ENCODE assay signal across 9 cellular contexts in the genomic region with DNA sequence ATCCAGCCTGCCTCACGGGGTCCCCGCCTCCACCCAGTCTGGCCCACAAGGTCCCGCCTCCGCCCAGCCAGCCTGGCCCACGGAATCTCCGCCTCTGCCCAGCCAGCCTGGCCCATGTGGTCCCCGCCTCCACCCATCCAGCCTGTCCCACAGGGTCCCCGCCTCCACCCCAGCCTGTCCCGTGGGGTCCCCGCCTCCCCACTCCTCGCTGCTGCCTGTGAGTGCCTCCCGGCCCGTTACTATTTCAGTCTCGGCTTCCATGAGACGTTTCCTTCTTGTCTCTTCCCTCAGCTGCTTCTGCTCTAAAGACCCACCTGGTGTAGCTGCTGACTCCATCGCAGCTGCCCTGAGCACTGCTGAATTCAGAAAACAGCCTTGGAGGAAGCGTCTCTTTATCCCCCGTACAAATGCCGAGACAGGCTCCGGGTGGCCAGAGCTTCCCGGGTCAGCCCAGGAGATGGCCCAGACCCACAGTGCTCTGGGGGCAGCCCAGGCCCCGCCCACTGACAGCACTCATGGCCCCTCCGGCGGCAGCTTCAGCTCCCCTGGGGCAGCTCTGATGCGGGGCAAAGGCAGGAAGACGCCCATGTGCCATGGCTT.
DNase-seq lines count a peak whose midpoint lies in the region; ATAC-seq and TF ChIP-seq lines count a peak whose summit lies in the region.
"Had no signal": no experiment of that assay in that cellular context is flagged by ENCODE, and none has a peak within 500 bp of the region (broad histone marks: within the 10 kb centered on the region; RNA-seq: fewer than 3 reads in every experiment).

No MANE protein-coding gene starts in this region.

- peak in 1 of 2 donors; percentile 24 for ATAC-seq in activated naive CD4-positive, alpha-beta T cell treated with anti-CD3 and anti-CD28 coated beads, Interleukin-2, amount 50 U/mL, for 72 hours
- ATAC-seq in HG03066 (IDR thresholded peaks at IDR 0.05; ENCODE audit: low read depth, unreplicated experiment): peak; percentile 70

- no peak for DNase-seq in activated naive CD4-positive, alpha-beta T cell treated with anti-CD3 and anti-CD28 coated beads, Interleukin-2, amount 50 U/mL, for 72 hours (ENCODE audit: low spot score in 2 of 2)
- no peak for DNase-seq in activated naive CD4-positive, alpha-beta T cell (lab: John Stamatoyannopoulos, UW)
- DNase-seq in retina: peak; percentile 60
- DNase-seq in stimulated activated naive CD4-positive, alpha-beta T cell (lab: John Stamatoyannopoulos, UW): no peak
- no peak for DNase-seq in activated CD4-positive, alpha-beta memory T cell treated with anti-CD3 and anti-CD28 coated beads, Interleukin-2, amount 10 ng/mL, durations not matched to agents 7 days and 5 days
- DNase-seq in SKM-1 treated with dmso at 0.1 percent for 144 hours (lab: John Stamatoyannopoulos, UW; ENCODE audit: unreplicated experiment): no peak
- DNase-seq: DND-41 had no signal

- no peaks in the 10 kb centered on the region for H3K9me3 Mint-ChIP-seq in activated naive CD4-positive, alpha-beta T cell treated with anti-CD3 and anti-CD28 coated beads, Interleukin-2, amount 50 U/mL, for 72 hours
- no peaks in the 10 kb centered on the region for H3K9me3 Mint-ChIP-seq in brain
- no peaks in the 10 kb centered on the region for H3K9me3 Mint-ChIP-seq in activated CD4-positive, alpha-beta memory T cell treated with anti-CD3 and anti-CD28 coated beads, Interleukin-2, amount 10 ng/mL, durations not matched to agents 7 days and 5 days

- H3K4me1 Mint-ChIP-seq in brain: peaks cover 61% of the 10 kb centered on the region
- H3K4me1 Mint-ChIP-seq in activated CD4-positive, alpha-beta memory T cell treated with anti-CD3 and anti-CD28 coated beads, Interleukin-2, amount 10 ng/mL, durations not matched to agents 7 days and 5 days: no peaks in the 10 kb centered on the region

- peak overlapping the region; percentile 72 to 79 for H3K27ac Mint-ChIP-seq in activated naive CD4-positive, alpha-beta T cell treated with anti-CD3 and anti-CD28 coated beads, Interleukin-2, amount 50 U/mL, for 72 hours
- peak overlapping the region; percentile 45 to 95 (median 86) for H3K27ac Mint-ChIP-seq in brain
- H3K27ac Mint-ChIP-seq in activated CD4-positive, alpha-beta memory T cell treated with anti-CD3 and anti-CD28 coated beads, Interleukin-2, amount 10 ng/mL, durations not matched to agents 7 days and 5 days: no peak overlapping the region

- H3K4me3 Mint-ChIP-seq in brain: peak overlapping the region in 2 of 5 experiments; percentile 63 to 64
- no peak overlapping the region for H3K4me3 Mint-ChIP-seq in activated CD4-positive, alpha-beta memory T cell treated with anti-CD3 and anti-CD28 coated beads, Interleukin-2, amount 10 ng/mL, durations not matched to agents 7 days and 5 days

- peaks cover 0 to 11% of the 10 kb centered on the region in 2 donors for H3K36me3 Mint-ChIP-seq in activated naive CD4-positive, alpha-beta T cell treated with anti-CD3 and anti-CD28 coated beads, Interleukin-2, amount 50 U/mL, for 72 hours
- H3K36me3 Mint-ChIP-seq in brain: no peaks in the 10 kb centered on the region
- peaks cover 19% of the 10 kb centered on the region for H3K36me3 Mint-ChIP-seq in activated CD4-positive, alpha-beta memory T cell treated with anti-CD3 and anti-CD28 coated beads, Interleukin-2, amount 10 ng/mL, durations not matched to agents 7 days and 5 days (ENCODE audit: low read depth)

- TF ChIP-seq CTCF in brain (conservative IDR thresholded peaks at IDR 0.05): no peak

- CTCF ChIA-PET in activated CD4-positive, alpha-beta memory T cell treated with anti-CD3 and anti-CD28 coated beads, Interleukin-2, amount 10 ng/mL, durations not matched to agents 7 days and 5 days (lab: Charles Lee): no interaction called here

- POLR2A ChIA-PET in activated CD4-positive, alpha-beta memory T cell treated with anti-CD3 and anti-CD28 coated beads, Interleukin-2, amount 10 ng/mL, durations not matched to agents 7 days and 5 days (lab: Charles Lee): no interaction called here

- peaks cover 3% of the 10 kb centered on the region for H3K27me3 Mint-ChIP-seq in brain
- no peaks in the 10 kb centered on the region for H3K27me3 Mint-ChIP-seq in activated CD4-positive, alpha-beta memory T cell treated with anti-CD3 and anti-CD28 coated beads, Interleukin-2, amount 10 ng/mL, durations not matched to agents 7 days and 5 days
